Comparison of ENCODE assay signal across 1 cellular context in the genomic region with DNA sequence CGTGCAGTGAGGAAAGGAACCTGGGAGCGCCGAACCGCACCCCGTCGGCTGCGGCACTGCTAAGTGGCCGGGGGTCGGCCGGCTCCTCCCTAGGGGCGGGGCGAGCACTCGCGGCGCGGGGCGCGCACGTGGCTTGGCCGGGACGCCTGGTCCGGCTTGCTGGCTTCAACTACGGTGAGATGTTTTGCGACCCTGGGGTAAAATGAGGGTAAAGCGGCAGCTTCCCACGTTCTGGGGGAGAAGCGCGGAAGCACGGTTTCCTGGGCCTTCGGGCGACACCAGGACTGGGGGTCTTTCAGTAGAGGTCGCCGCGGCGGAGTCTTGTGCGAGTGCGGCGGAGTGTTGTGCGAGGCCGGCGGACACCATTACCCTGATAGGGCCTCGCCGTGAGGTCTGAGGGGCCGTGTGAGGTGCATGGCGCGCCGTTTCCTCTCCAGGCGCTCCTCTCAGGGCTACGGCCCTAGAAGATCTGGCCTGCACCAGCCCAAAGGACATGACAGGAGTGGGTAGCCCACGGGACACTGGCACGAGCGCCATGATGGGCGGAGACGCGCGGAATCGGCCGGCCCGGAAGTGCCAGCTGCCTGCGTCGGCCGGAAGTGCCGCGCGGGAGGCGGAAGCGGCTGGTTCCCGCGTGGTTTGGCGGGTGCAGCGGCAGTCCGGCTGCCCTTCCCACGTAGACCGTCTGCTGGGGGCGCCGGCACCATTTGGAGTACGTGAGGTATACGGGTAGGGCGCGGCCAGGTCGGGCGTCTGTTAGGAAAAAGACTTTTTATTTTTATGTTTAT.
A peak's percentile ranks its signal among the peaks of the same experiment; 100 is the strongest.
TF ChIP-seq lines count a peak whose summit lies in the region.

TSS of gene PIGW (plus strand) at position 107 of the 788 bp plus-strand sequence. CDS start 2,115 bp downstream, outside the sequence.

TF ChIP-seq in HepG2, 621 proteins besides CTCF, POLR2A, EP300 and RAD21 (continued from another document and continues in another):
- TF ChIP-seq, protein P1, sequence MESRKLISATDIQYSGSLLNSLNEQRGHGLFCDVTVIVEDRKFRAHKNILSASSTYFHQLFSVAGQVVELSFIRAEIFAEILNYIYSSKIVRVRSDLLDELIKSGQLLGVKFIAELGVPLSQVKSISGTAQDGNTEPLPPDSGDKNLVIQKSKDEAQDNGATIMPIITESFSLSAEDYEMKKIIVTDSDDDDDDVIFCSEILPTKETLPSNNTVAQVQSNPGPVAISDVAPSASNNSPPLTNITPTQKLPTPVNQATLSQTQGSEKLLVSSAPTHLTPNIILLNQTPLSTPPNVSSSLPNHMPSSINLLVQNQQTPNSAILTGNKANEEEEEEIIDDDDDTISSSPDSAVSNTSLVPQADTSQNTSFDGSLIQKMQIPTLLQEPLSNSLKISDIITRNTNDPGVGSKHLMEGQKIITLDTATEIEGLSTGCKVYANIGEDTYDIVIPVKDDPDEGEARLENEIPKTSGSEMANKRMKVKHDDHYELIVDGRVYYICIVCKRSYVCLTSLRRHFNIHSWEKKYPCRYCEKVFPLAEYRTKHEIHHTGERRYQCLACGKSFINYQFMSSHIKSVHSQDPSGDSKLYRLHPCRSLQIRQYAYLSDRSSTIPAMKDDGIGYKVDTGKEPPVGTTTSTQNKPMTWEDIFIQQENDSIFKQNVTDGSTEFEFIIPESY (CRISPR knock-in tag; IDR thresholded peaks at IDR 0.05), result no peak
- TF ChIP-seq HMG20A (CRISPR knock-in tag; IDR thresholded peaks at IDR 0.05; ENCODE audit: borderline replicate concordance) (no peak), FOXP1 (IDR thresholded peaks at IDR 0.05) (no peak), FOXP1 (CRISPR knock-in tag; IDR thresholded peaks at IDR 0.05) (no peak), ZNF34 (CRISPR knock-in tag; IDR thresholded peaks at IDR 0.05; ENCODE audit: borderline replicate concordance) (0 out of 2 replicates have a peak, but pooled peaks have one; percentile 12), ARNT2 (CRISPR knock-in tag; IDR thresholded peaks at IDR 0.05; ENCODE audit: low read depth) (peak; percentile 93), IRX3 (CRISPR knock-in tag; IDR thresholded peaks at IDR 0.05; ENCODE audit: borderline replicate concordance, low read depth) (no peak), NFAT5 (CRISPR knock-in tag; IDR thresholded peaks at IDR 0.05) (peak; percentile 50; the same call in 1 of the 2 replicates), SETDB1 (CRISPR knock-in tag; IDR thresholded peaks at IDR 0.05; ENCODE audit: borderline replicate concordance) (no peak), NAIF1 (CRISPR knock-in tag; IDR thresholded peaks at IDR 0.05; ENCODE audit: borderline replicate concordance) (peak; percentile 74; the same call in 1 of the 2 replicates), ZNF460 (CRISPR knock-in tag; IDR thresholded peaks at IDR 0.05; ENCODE audit: borderline replicate concordance) (no peak), KDM6A (CRISPR knock-in tag; IDR thresholded peaks at IDR 0.05; ENCODE audit: low read depth) (no peak), NFYB (CRISPR knock-in tag; IDR thresholded peaks at IDR 0.05) (peak; percentile 48), ZNF878 (CRISPR knock-in tag; IDR thresholded peaks at IDR 0.05) (no peak; the same call in 1 of the 2 replicates), RELA (CRISPR knock-in tag; IDR thresholded peaks at IDR 0.05) (no peak), ZNF562 (CRISPR knock-in tag; IDR thresholded peaks at IDR 0.05; ENCODE audit: borderline replicate concordance) (no peak), ATRX (CRISPR knock-in tag; IDR thresholded peaks at IDR 0.05; ENCODE audit: borderline replicate concordance) (no peak), ZHX2 (IDR thresholded peaks at IDR 0.05; ENCODE audit: low read depth) (peak; percentile 71), ZHX2 (CRISPR knock-in tag; IDR thresholded peaks at IDR 0.05; ENCODE audit: borderline replicate concordance) (no peak), ZNF746 (CRISPR knock-in tag; IDR thresholded peaks at IDR 0.05) (no peak), RARA (CRISPR knock-in tag; IDR thresholded peaks at IDR 0.05) (peak; percentile 8; the same call in 1 of the 2 replicates), PHF8 (CRISPR knock-in tag; IDR thresholded peaks at IDR 0.05) (peak; percentile 87), E2F2 (CRISPR knock-in tag; IDR thresholded peaks at IDR 0.05; ENCODE audit: borderline replicate concordance) (no peak), ZNF772 (CRISPR knock-in tag; IDR thresholded peaks at IDR 0.05) (peak; percentile 78), FOXO1 (CRISPR knock-in tag; IDR thresholded peaks at IDR 0.05) (0 out of 2 replicates have a peak, but pooled peaks have one; percentile 15), KMT2B (CRISPR knock-in tag; IDR thresholded peaks at IDR 0.05) (peak; percentile 86), RBFOX2 (IDR thresholded peaks at IDR 0.05; ENCODE audit: low read depth, low read length) (peak; percentile 99), ZFY (CRISPR knock-in tag; IDR thresholded peaks at IDR 0.05) (peak; percentile 83), ZNF235 (CRISPR knock-in tag; IDR thresholded peaks at IDR 0.05; ENCODE audit: borderline replicate concordance) (no peak), MNT (IDR thresholded peaks at IDR 0.05) (peak; percentile 77), ARHGAP35 (CRISPR knock-in tag; IDR thresholded peaks at IDR 0.05; ENCODE audit: borderline replicate concordance) (no peak), GLMP (CRISPR knock-in tag; IDR thresholded peaks at IDR 0.05; ENCODE audit: borderline replicate concordance) (no peak), CBX5 (CRISPR knock-in tag; IDR thresholded peaks at IDR 0.05; ENCODE audit: borderline replicate concordance) (no peak; the same call in 1 of the 2 replicates)
- TF ChIP-seq, protein P2, sequence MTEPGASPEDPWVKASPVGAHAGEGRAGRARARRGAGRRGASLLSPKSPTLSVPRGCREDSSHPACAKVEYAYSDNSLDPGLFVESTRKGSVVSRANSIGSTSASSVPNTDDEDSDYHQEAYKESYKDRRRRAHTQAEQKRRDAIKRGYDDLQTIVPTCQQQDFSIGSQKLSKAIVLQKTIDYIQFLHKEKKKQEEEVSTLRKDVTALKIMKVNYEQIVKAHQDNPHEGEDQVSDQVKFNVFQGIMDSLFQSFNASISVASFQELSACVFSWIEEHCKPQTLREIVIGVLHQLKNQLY (CRISPR knock-in tag; IDR thresholded peaks at IDR 0.05), result peak; percentile 47; the same call in 1 of the 2 replicates
- TF ChIP-seq, protein P3, sequence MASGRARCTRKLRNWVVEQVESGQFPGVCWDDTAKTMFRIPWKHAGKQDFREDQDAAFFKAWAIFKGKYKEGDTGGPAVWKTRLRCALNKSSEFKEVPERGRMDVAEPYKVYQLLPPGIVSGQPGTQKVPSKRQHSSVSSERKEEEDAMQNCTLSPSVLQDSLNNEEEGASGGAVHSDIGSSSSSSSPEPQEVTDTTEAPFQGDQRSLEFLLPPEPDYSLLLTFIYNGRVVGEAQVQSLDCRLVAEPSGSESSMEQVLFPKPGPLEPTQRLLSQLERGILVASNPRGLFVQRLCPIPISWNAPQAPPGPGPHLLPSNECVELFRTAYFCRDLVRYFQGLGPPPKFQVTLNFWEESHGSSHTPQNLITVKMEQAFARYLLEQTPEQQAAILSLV (CRISPR knock-in tag; IDR thresholded peaks at IDR 0.05; ENCODE audit: borderline replicate concordance), result peak; percentile 95; the same call in 1 of the 2 replicates
